8 cellular contexts compared by ENCODE assay signal in the genomic region with DNA sequence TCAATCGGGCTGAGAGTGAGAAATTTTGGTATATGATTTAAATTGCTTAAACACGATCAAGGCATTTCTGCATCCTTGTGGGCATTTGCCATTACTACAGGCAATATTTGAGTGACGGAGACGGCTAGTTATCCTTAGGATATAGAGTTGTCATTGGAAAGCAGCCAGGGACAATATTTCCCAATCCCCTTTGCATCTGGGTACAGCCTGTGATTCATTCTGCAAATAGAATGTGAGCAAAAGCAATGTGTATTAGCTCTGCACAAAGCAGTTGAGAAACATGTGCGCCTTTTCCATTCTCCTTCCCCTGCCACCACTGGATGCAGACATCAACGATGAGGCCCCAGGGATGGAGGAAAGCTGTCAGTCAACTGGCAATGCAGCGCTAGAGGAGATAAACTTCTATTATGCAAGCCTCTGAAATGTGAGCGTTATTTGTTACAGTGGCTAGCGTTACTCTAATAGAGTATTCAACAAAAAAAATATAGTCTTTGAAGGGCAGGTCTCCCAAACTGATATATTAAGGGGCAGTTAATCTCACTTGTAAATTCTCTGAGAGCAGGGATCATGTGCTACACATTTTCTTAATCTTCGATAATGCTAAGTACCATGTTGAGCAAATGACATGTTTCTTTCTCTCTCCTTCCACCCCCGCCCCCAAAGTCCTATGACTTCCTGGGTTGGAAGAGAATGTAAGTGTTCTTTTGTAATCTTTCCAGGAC. TPM values are rescaled to one million over a fixed set of nuclear protein-coding genes. Genes with fewer than 3 reads are reported as not detected.
DNase-seq lines count a peak whose midpoint lies in the region; ATAC-seq and TF ChIP-seq lines count a peak whose summit lies in the region.

No MANE protein-coding gene starts in this region.

- H3K27me3 Mint-ChIP-seq in effector memory CD8-positive, alpha-beta T cell = peaks cover 0 to 6% of the 10 kb centered on the region in 2 donors

- peaks cover 0 to 7% (median 5%) of the 10 kb centered on the region in 4 donors for H3K4me1 ChIP-seq in transverse colon

- H3K4me3 ChIP-seq in AG04450 (ENCODE audit: low read depth, low read length) = no peak overlapping the region
- no peak overlapping the region for H3K4me3 ChIP-seq in LNCaP clone FGC (ENCODE audit: low read depth, low read length)
- H3K4me3 ChIP-seq in WERI-Rb-1 (ENCODE audit: low read depth, low read length) = no peak overlapping the region
- no peak overlapping the region for H3K4me3 ChIP-seq in transverse colon

- H3K9me3 ChIP-seq in AG04450 (ENCODE audit: control insufficient read depth, insufficient read depth, low read length) = no peaks in the 10 kb centered on the region
- H3K9me3 ChIP-seq in WERI-Rb-1 (ENCODE audit: severe bottlenecking) = no peaks in the 10 kb centered on the region
- no peaks in the 10 kb centered on the region for H3K9me3 ChIP-seq in transverse colon

- H3K36me3 Mint-ChIP-seq in effector memory CD8-positive, alpha-beta T cell (ENCODE audit: insufficient read depth) = peaks cover 2% of the 10 kb centered on the region

- no peak for TF ChIP-seq POLR2A in transverse colon (IDR thresholded peaks at IDR 0.05)

- CTCF ChIA-PET in AG04450 (lab: Charles Lee) = interaction anchor here (0.6 to 1.6 kb wide), 2 partner anchors 13 to 75 kb away, joined by 3 to 5 read pairs; no protein-coding TSS in a partner anchor

- DNase-seq in AG04450 (ENCODE audit: low read depth, low spot score) = peak; percentile 95
- peak; percentile 96 for DNase-seq in LNCaP clone FGC (ENCODE audit: low read depth)
- peak; percentile 15 for DNase-seq in WERI-Rb-1
- DNase-seq in iris pigment epithelial cell (ENCODE audit: low read depth) = peak; percentile 99
- peak; percentile 50 for DNase-seq in transverse colon
- no peak for DNase-seq in effector memory CD8-positive, alpha-beta T cell
- no peak for DNase-seq in putamen (ENCODE audit: low spot score)

- no peaks in the 10 kb centered on the region for H3K27me3 ChIP-seq in AG04450 (ENCODE audit: control insufficient read depth, insufficient read depth, low read length)
- H3K27me3 ChIP-seq in WERI-Rb-1 (ENCODE audit: insufficient read depth, low read depth, severe bottlenecking) = no peaks in the 10 kb centered on the region
- no peaks in the 10 kb centered on the region for H3K27me3 ChIP-seq in transverse colon

- no peaks in the 10 kb centered on the region for H3K36me3 ChIP-seq in WERI-Rb-1
- H3K36me3 ChIP-seq in transverse colon = no peaks in the 10 kb centered on the region

- H3K27ac ChIP-seq in AG04450 (ENCODE audit: low read depth, low read length) (no peak overlapping the region), WERI-Rb-1 (no peak overlapping the region), transverse colon (peak overlapping the region in 3 of 4 donors; percentile 23 to 41 (median 39))

- 44 to 51% methylated on average over 7 to 11 of the region's 11 CpGs for WGBS in transverse colon (ENCODE audit: low coverage in 1 of 2), 2 donors

- in situ Hi-C loops in transverse colon (cut with MboI; ENCODE audit: low pct_ligation_motif_present in 1 of 4, low pct_unique_long_range_greater_than_20kb in 1 of 4, low sequenced_read_pairs in 3 of 4) = no loop called here

- ATAC-seq in effector memory CD8-positive, alpha-beta T cell (replicated peaks) = no peak
- no peak for ATAC-seq in GM21528 (IDR thresholded peaks at IDR 0.05; ENCODE audit: low FRiP score, unreplicated experiment)

- intact Hi-C loops in transverse colon (cut with DNase I; ENCODE audit: low total_unique reads) = no loop called here

- no peak overlapping the region for H3K4me3 Mint-ChIP-seq in effector memory CD8-positive, alpha-beta T cell

- no peak overlapping the region for H3K27ac Mint-ChIP-seq in effector memory CD8-positive, alpha-beta T cell

- H3K9me3 Mint-ChIP-seq in effector memory CD8-positive, alpha-beta T cell = no peaks in the 10 kb centered on the region

- peak; percentile 64 for TF ChIP-seq CTCF in AG04450 (IDR thresholded peaks at IDR 0.05; ENCODE audit: low read depth, low read length)
- peak; percentile 45 for TF ChIP-seq CTCF in LNCaP clone FGC (IDR thresholded peaks at IDR 0.05; ENCODE audit: control insufficient read depth, extremely low read depth, insufficient read depth)
- no peak for TF ChIP-seq CTCF in WERI-Rb-1 (IDR thresholded peaks at IDR 0.05; ENCODE audit: low read depth, low read length)
- TF ChIP-seq CTCF in transverse colon (IDR thresholded peaks at IDR 0.05) = peak; percentile 26 to 57 (median 36)

- POLR2A ChIA-PET in AG04450 (lab: Yijun Ruan, JAX) = interaction anchor here (0.6 to 1.0 kb wide), 4 partner anchors 38 to 322 kb away, joined by 3 to 9 read pairs (median 3); a partner anchor contains a TSS

- no peaks in the 10 kb centered on the region for H3K4me1 Mint-ChIP-seq in effector memory CD8-positive, alpha-beta T cell (ENCODE audit: low read depth in 2 of 2)

- TF ChIP-seq EP300 in transverse colon (IDR thresholded peaks at IDR 0.05; ENCODE audit: low read depth) = no peak

RNA-seq across cellular contexts. Expression of a gene that starts 37.1 kb away (rescaled TPM):
- 22.1 and 25.4 TPM in 2 replicates for polyA plus RNA-seq in AG04450 (2011; rRNA removed)
- polyA minus RNA-seq in AG04450 (2011; rRNA and poly(A)+ RNA removed) = 43.8 and 44.3 TPM in 2 replicates
- total RNA-seq in transverse colon = 10 to 100 TPM in 3 of 4 donors, 1 to 10 TPM in 1; 9.2 to 39.1 (median 22.3) TPM

Comparison
In these comparisons a context has a peak if more than half of its experiments do, and no peak if none do; other contexts are left out.
1. DNase-seq: peak in AG04450 (single experiment), LNCaP clone FGC (single experiment), WERI-Rb-1 (single experiment), iris pigment epithelial cell (single experiment) and transverse colon (single experiment); none in effector memory CD8-positive, alpha-beta T cell (0 of 3) and putamen (single experiment).
2. H3K27ac ChIP-seq: peak in transverse colon (3 of 4); none in AG04450 (single experiment) and WERI-Rb-1 (single experiment).